Comparison of ENCODE assay signal across 14 cellular contexts in genomic region chr10:63553031-63553430, GRCh38. TPM values are rescaled to one million over a fixed set of nuclear protein-coding genes. Genes with fewer than 3 reads are reported as not detected.
A peak's percentile ranks its signal among the peaks of the same experiment; 100 is the strongest.
DNase-seq lines count a peak whose midpoint lies in the region; ATAC-seq and TF ChIP-seq lines count a peak whose summit lies in the region.
"Had no signal": no experiment of that assay in that cellular context is flagged by ENCODE, and none has a peak within 500 bp of the region (broad histone marks: within the 10 kb centered on the region; RNA-seq: fewer than 3 reads in every experiment).

No MANE protein-coding gene starts in this region.

- POLR2A ChIA-PET in naive thymus-derived CD8-positive, alpha-beta T cell (lab: Charles Lee), result no interaction called here

- H3K27ac ChIP-seq in coronary artery (peak overlapping the region in 1 of 2 donors; percentile 20), spleen (no peak overlapping the region)
- H3K27ac ChIP-seq: KMS-11, left ventricle myocardium inferior, SK-N-MC had no signal

- DNase-seq in CD14-positive monocyte (ENCODE audit: low spot score) (no peak), M059J (ENCODE audit: low read depth) (peak; percentile 84), coronary artery (ENCODE audit: low spot score) (no peak), NAMALWA (ENCODE audit: low spot score) (no peak), spleen (no peak)
- no peak for DNase-seq in naive thymus-derived CD8-positive, alpha-beta T cell
- no peak for DNase-seq in stimulated activated CD4-positive, alpha-beta T cell treated with anti-CD3 and anti-CD28 coated beads, Interleukin-2, amount 100 ng/mL, for 48 hours
- DNase-seq: Caco-2, esophagus squamous epithelium, left ventricle myocardium inferior, NCI-H2227 treated with DMSO at 0.1 percent for 48 hours had no signal

- H3K36me3 Mint-ChIP-seq in CD14-positive monocyte, result peaks cover 0 to 2% of the 10 kb centered on the region in 2 donors
- H3K36me3 Mint-ChIP-seq in naive thymus-derived CD8-positive, alpha-beta T cell, result no peaks in the 10 kb centered on the region

- peaks cover 0 to 16% (median 8%) of the 10 kb centered on the region in 6 donors for H3K4me1 ChIP-seq in spleen

- no peaks in the 10 kb centered on the region for H3K27me3 ChIP-seq in spleen (replicated peaks in 1 of 7)
- H3K27me3 ChIP-seq: esophagus squamous epithelium had no signal

- H3K27ac Mint-ChIP-seq in CD14-positive monocyte, result peak overlapping the region in 4 of 7 donors; percentile 1 to 50 (median 39)
- H3K27ac Mint-ChIP-seq in naive thymus-derived CD8-positive, alpha-beta T cell, result peak overlapping the region in 6 of 10 donors; percentile 0 to 78 (median 5)

- WGBS in spleen, 5 donors, result 88 to 94% (median 93%) methylated on average over 4 of the region's 4 CpGs

- TF ChIP-seq CTCF in CD14-positive monocyte (IDR thresholded peaks at IDR 0.05) (no peak), coronary artery (IDR thresholded peaks at IDR 0.05) (no peak), spleen (IDR thresholded peaks at IDR 0.05 in 8 of 11, conservative IDR thresholded peaks at IDR 0.05 in 3 of 11) (no peak)

- ATAC-seq in naive thymus-derived CD8-positive, alpha-beta T cell, result no peak
- no peak for ATAC-seq in GM18909 (IDR thresholded peaks at IDR 0.05; ENCODE audit: poor library complexity, unreplicated experiment)

- H3K9me3 ChIP-seq in spleen, result no peaks in the 10 kb centered on the region
- H3K9me3 ChIP-seq: Caco-2, esophagus squamous epithelium, left ventricle myocardium inferior had no signal

- H3K4me3 ChIP-seq in coronary artery, result peak overlapping the region; percentile 9
- no peak overlapping the region for H3K4me3 ChIP-seq in spleen
- H3K4me3 ChIP-seq: esophagus squamous epithelium, left ventricle myocardium inferior, SK-N-MC had no signal

- H3K36me3 ChIP-seq in spleen, result no peaks in the 10 kb centered on the region
- H3K36me3 ChIP-seq: esophagus squamous epithelium, left ventricle myocardium inferior had no signal

- no peak overlapping the region for H3K4me3 Mint-ChIP-seq in CD14-positive monocyte
- no peak overlapping the region for H3K4me3 Mint-ChIP-seq in naive thymus-derived CD8-positive, alpha-beta T cell

- intact Hi-C loops in CD14-positive monocyte (cut with micrococcal nuclease) (no loop called here), spleen (cut with DNase I; ENCODE audit: low total_unique reads) (no loop called here)

- peaks cover 0 to 3% (median 0%) of the 10 kb centered on the region in 7 donors for H3K9me3 Mint-ChIP-seq in CD14-positive monocyte
- H3K9me3 Mint-ChIP-seq in naive thymus-derived CD8-positive, alpha-beta T cell, result no peaks in the 10 kb centered on the region

- H3K4me1 Mint-ChIP-seq in CD14-positive monocyte, result peaks cover 23% of the 10 kb centered on the region
- H3K4me1 Mint-ChIP-seq in naive thymus-derived CD8-positive, alpha-beta T cell, result peaks cover 13 to 28% (median 26%) of the 10 kb centered on the region in 4 donors

- H3K27me3 Mint-ChIP-seq in CD14-positive monocyte (ENCODE audit: low read depth in 3 of 3), result no peaks in the 10 kb centered on the region
- no peaks in the 10 kb centered on the region for H3K27me3 Mint-ChIP-seq in naive thymus-derived CD8-positive, alpha-beta T cell

- TF ChIP-seq POLR2A in spleen (IDR thresholded peaks at IDR 0.05), result no peak

RNA-seq across cellular contexts. Expression of gene REEP3, which starts 31.8 kb away (rescaled TPM):
- polyA plus RNA-seq in CD14-positive monocyte, result 10 to 100 TPM; 17.7 TPM
- total RNA-seq in M059J (2014; rRNA removed; shearing (Covaris generic)), result 54.5 and 67.8 TPM in 2 replicates
- total RNA-seq in naive thymus-derived CD8-positive, alpha-beta T cell, result 10 to 100 TPM; 10.6 to 10.7 TPM
- polyA plus RNA-seq in naive thymus-derived CD8-positive, alpha-beta T cell, result 1 to 10 TPM; 3.8 to 6.1 (median 4.3) TPM
- 10 to 100 TPM; 17.1 to 46.5 (median 29.1) TPM for total RNA-seq in spleen
- 1 to 10 TPM; 4.0 to 5.5 (median 5.2) TPM for polyA plus RNA-seq in spleen
